Comparison of ENCODE assay signal across 22 cellular contexts in the genomic region with DNA sequence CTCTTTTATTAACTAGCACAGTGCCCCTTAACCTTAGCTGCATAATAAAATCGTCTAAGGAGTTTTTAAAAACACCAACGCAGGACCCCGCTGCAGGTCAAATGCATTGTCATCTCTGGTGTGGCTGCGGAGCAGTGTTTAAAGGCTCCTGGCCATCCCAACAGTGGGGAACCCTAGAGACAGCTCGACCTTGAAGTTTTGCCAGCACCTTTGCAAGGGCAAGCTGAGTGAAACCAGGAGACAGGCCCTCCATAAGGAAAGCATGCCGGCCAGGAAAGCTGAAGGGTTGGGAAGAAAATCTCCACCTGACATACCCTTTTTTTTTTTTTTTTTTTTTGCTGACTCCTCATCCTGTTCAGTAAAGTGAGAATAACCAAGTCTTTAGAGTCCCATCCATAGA.
"Had no signal": no experiment of that assay in that cellular context is flagged by ENCODE, and none has a peak within 500 bp of the region (broad histone marks: within the 10 kb centered on the region; RNA-seq: fewer than 3 reads in every experiment).

No MANE protein-coding gene starts in this region.

- H3K36me3 ChIP-seq: colonic mucosa, esophagus squamous epithelium, gastrocnemius medialis, heart right ventricle, left lung, lower lobe of right lung had no signal

- H3K27ac ChIP-seq: colonic mucosa, epithelial cell of prostate, esophagus squamous epithelium, gastrocnemius medialis, heart right ventricle, left lung, lower lobe of right lung had no signal

- H3K4me3 Mint-ChIP-seq: dendritic cell treated with granulocyte-macrophage colony-stimulating factor and Interleukin-4, amounts not matched to agents 40 ng/mL and 50 ng/mL, for 4 days; effector memory CD8-positive, alpha-beta T cell; endodermal cell; mesothelial cell of epicardium had no signal

- H3K4me3 ChIP-seq: colonic mucosa, esophagus squamous epithelium, gastrocnemius medialis, heart right ventricle, left lung, lower lobe of right lung had no signal

- H3K27me3 Mint-ChIP-seq: dendritic cell treated with granulocyte-macrophage colony-stimulating factor and Interleukin-4, amounts not matched to agents 40 ng/mL and 50 ng/mL, for 4 days; effector memory CD8-positive, alpha-beta T cell had no signal

- H3K27ac Mint-ChIP-seq: dendritic cell treated with granulocyte-macrophage colony-stimulating factor and Interleukin-4, amounts not matched to agents 40 ng/mL and 50 ng/mL, for 4 days; effector memory CD8-positive, alpha-beta T cell; endodermal cell; mesothelial cell of epicardium had no signal

- H3K36me3 Mint-ChIP-seq: mesothelial cell of epicardium had no signal

- ATAC-seq: effector memory CD8-positive, alpha-beta T cell; esophagus mucosa; gastrocnemius medialis; left cardiac atrium; left lung; lower lobe of right lung had no signal

- H3K9me3 Mint-ChIP-seq: dendritic cell treated with granulocyte-macrophage colony-stimulating factor and Interleukin-4, amounts not matched to agents 40 ng/mL and 50 ng/mL, for 4 days; effector memory CD8-positive, alpha-beta T cell; endodermal cell; mesothelial cell of epicardium had no signal

- DNase-seq: colonic mucosa; cortex of kidney; effector CD8-positive, alpha-beta T cell; effector memory CD8-positive, alpha-beta T cell; endodermal cell; erythroblast; esophagus squamous epithelium; foreskin fibroblast; foreskin melanocyte; gastrocnemius medialis; glutamatergic neuron; head of caudate nucleus; hippocampal formation; left cardiac atrium; left lung; lower lobe of right lung; mesenchymal stem cell had no signal

- H3K27me3 ChIP-seq: colonic mucosa, esophagus squamous epithelium, gastrocnemius medialis, left lung had no signal

- H3K4me1 Mint-ChIP-seq: endodermal cell, mesothelial cell of epicardium had no signal

- H3K9me3 ChIP-seq: colonic mucosa, esophagus squamous epithelium, gastrocnemius medialis, left lung, lower lobe of right lung had no signal

- H3K4me1 ChIP-seq: colonic mucosa, esophagus squamous epithelium, gastrocnemius medialis, heart right ventricle, left lung, lower lobe of right lung had no signal
